Comparison of ENCODE assay signal across 8 cellular contexts in genomic region chr5:141558150-141558549, GRCh38.
DNase-seq lines count a peak whose midpoint lies in the region; ATAC-seq and TF ChIP-seq lines count a peak whose summit lies in the region.

No MANE protein-coding gene starts in this region.

- no peak overlapping the region for H3K27ac ChIP-seq in C4-2B
- no peak overlapping the region for H3K27ac ChIP-seq in MM.1S (ENCODE audit: low read length)

- peaks cover 6% of the 10 kb centered on the region; the same call in 1 of the 2 replicates for H3K79me2 ChIP-seq in MM.1S (ENCODE audit: low read length)

- intact Hi-C loops in MCF 10A (cut with micrococcal nuclease): loop anchor here (5.0 kb wide), 1 partner anchor 831 kb away; no protein-coding TSS in a partner anchor

- H3K27me3 ChIP-seq in mucosa of stomach (ENCODE audit: control insufficient read depth, insufficient read depth, low read length) (no peaks in the 10 kb centered on the region), MM.1S (replicated peaks; ENCODE audit: insufficient read depth, low read length) (no peaks in the 10 kb centered on the region)

- no peaks in the 10 kb centered on the region for H3K27me3 Mint-ChIP-seq in MCF 10A (ENCODE audit: insufficient read depth, unreplicated experiment)

- H3K4me2 ChIP-seq in MM.1S (ENCODE audit: low read depth, low read length): no peak overlapping the region

- H3K4me1 ChIP-seq in mucosa of stomach (ENCODE audit: control insufficient read depth, insufficient read depth, low read length): peaks cover 39% of the 10 kb centered on the region
- H3K4me1 ChIP-seq in MM.1S (ENCODE audit: low read length): no peaks in the 10 kb centered on the region

- peak; percentile 77 for TF ChIP-seq CTCF in C4-2B (conservative IDR thresholded peaks at IDR 0.05)
- TF ChIP-seq CTCF in MCF 10A (IDR thresholded peaks at IDR 0.05; ENCODE audit: unreplicated experiment): no peak
- TF ChIP-seq CTCF in MM.1S (IDR thresholded peaks at IDR 0.05; ENCODE audit: low read length): no peak

- H3K9me3 ChIP-seq in mucosa of stomach (ENCODE audit: control insufficient read depth, low read length) (no peaks in the 10 kb centered on the region), MM.1S (replicated peaks; ENCODE audit: insufficient read depth, low read length) (no peaks in the 10 kb centered on the region)

- peaks cover 66% of the 10 kb centered on the region for H3K36me3 Mint-ChIP-seq in MCF 10A (ENCODE audit: insufficient read depth, unreplicated experiment)

- no peaks in the 10 kb centered on the region for H3F3A ChIP-seq in MM.1S (ENCODE audit: insufficient read depth, low read length)

- H3K36me3 ChIP-seq in mucosa of stomach (ENCODE audit: control insufficient read depth, insufficient read depth, low read length) (no peaks in the 10 kb centered on the region), MM.1S (replicated peaks; ENCODE audit: insufficient read depth, low read length) (no peaks in the 10 kb centered on the region)

- in situ Hi-C loops in G401 (cut with HindIII; ENCODE audit: low sequenced_read_pairs): loop anchor here (25.0 kb wide), 1 partner anchor 371 kb away; the partner anchor contains the start of genes PCDHB10, PCDHB11, PCDHB16 and PCDHB8

- no peaks in the 10 kb centered on the region for H4K20me1 ChIP-seq in MM.1S (ENCODE audit: insufficient read depth, low read length)

- H3K9me3 Mint-ChIP-seq in MCF 10A (ENCODE audit: unreplicated experiment): no peaks in the 10 kb centered on the region

- H3K4me3 ChIP-seq in mucosa of stomach (ENCODE audit: low read length): no peak overlapping the region
- no peak overlapping the region for H3K4me3 ChIP-seq in MM.1S (ENCODE audit: low read length)

- CTCF ChIA-PET in MCF 10A (lab: Yijun Ruan, JAX): interaction anchor here (0.5 to 5.7 kb wide), 85 partner anchors 9 to 864 kb away, joined by 3 to 191 read pairs (median 5); partner anchors contain the start of genes PCDHA12, PCDHA4, PCDHB10 and PCDHB11

- H3K9me2 ChIP-seq in MM.1S (replicated peaks; ENCODE audit: insufficient read depth, low read length): no peaks in the 10 kb centered on the region

- BruUV-seq in MCF 10A (replicated peaks; lab: Mats Ljungman, UMichigan): TSS peak; percentile 34

- H2AFZ ChIP-seq in MM.1S (ENCODE audit: low read length): no peak overlapping the region

- peak overlapping the region; percentile 70 for H3K4me3 Mint-ChIP-seq in MCF 10A (ENCODE audit: unreplicated experiment)

- H3K4me1 Mint-ChIP-seq in MCF 10A (ENCODE audit: insufficient read depth, unreplicated experiment): peaks cover 53% of the 10 kb centered on the region

- H3K27ac Mint-ChIP-seq in MCF 10A (ENCODE audit: low read depth, unreplicated experiment): peak overlapping the region; percentile 98

- H3K9ac ChIP-seq in mucosa of stomach (ENCODE audit: low read length): peak overlapping the region; percentile 32
- no peak overlapping the region for H3K9ac ChIP-seq in MM.1S (ENCODE audit: low read length)

- peak; percentile 15 for ATAC-seq in HG03280 (IDR thresholded peaks at IDR 0.05; ENCODE audit: unreplicated experiment)

- DNase-seq in MCF 10A (ENCODE audit: unreplicated experiment) (peak; percentile 61), SW 1271 (lab: John Stamatoyannopoulos, UW) (no peak), G401 (ENCODE audit: low spot score) (no peak), HPDE6-E6E7 (ENCODE audit: extremely low spot score) (no peak), MM.1S (no peak)

- POLR2A ChIA-PET in MCF 10A (lab: Yijun Ruan, JAX): interaction anchor here (0.6 to 6.3 kb wide), 42 partner anchors 10 to 1157 kb away, joined by 3 to 167 read pairs (median 4); partner anchors contain the start of genes ANKHD1, DIAPH1, HDAC3 and PCDHB10
